Comparison of ENCODE assay signal across 33 cellular contexts in the genomic region with DNA sequence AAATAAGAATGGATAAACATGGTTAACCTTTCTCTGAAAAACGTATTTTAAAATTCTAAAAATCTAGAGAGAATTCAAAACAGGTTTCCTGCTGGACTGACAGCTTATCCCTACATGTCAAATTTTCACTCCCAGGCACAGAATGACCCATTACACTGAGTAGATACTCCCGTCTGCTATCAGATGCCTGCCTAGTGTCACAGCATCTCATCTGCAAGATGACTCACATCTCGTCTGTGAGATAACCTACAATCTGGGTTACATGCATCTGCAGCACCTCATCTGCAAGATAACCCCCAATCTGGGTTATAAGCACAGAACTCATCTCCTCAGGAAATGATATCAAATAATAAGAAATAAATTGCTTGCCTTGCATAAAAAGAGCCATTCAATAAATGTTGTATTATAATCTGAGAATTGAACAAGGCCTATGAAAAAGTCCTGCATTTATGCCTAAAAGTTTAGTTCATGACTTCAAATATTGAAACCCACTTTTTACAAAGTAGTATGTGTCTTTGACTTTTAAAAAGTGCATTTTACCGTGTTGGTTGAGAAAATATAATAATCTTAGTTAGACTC.
A peak's percentile ranks its signal among the peaks of the same experiment; 100 is the strongest.
DNase-seq lines count a peak whose midpoint lies in the region; ATAC-seq, FAIRE-seq and TF ChIP-seq lines count a peak whose summit lies in the region.
"Had no signal": no experiment of that assay in that cellular context is flagged by ENCODE, and none has a peak within 500 bp of the region (broad histone marks: within the 10 kb centered on the region; RNA-seq: fewer than 3 reads in every experiment).

No MANE protein-coding gene starts in this region.

- H3K4me1 ChIP-seq in endothelial cell of umbilical vein (ENCODE audit: control insufficient read depth, extremely low read depth, insufficient read depth, low read length) (peaks cover 18% of the 10 kb centered on the region), osteoblast (ENCODE audit: insufficient read depth, low read length) (peaks cover 6% of the 10 kb centered on the region)

- POLR2A ChIA-PET in endothelial cell of umbilical vein (lab: Charles Lee): no interaction called here
- POLR2A ChIA-PET in activated CD8-positive, alpha-beta T cell treated with anti-CD3 and anti-CD28 coated beads for 36 hours (lab: Charles Lee): no interaction called here

- H2AFZ ChIP-seq in endothelial cell of umbilical vein (ENCODE audit: low read depth, low read length) (no peak overlapping the region), osteoblast (ENCODE audit: low read length) (no peak overlapping the region)

- TF ChIP-seq CTCF in endothelial cell of umbilical vein (IDR thresholded peaks at IDR 0.05; ENCODE audit: extremely low read depth in 1 of 2, insufficient read depth in 1 of 2, low read depth in 1 of 2, low read length in 2 of 2) (no peak), osteoblast (IDR thresholded peaks at IDR 0.05; ENCODE audit: extremely low read depth, low read depth, low read length) (no peak)
- TF ChIP-seq CTCF in activated CD8-positive, alpha-beta T cell treated with anti-CD3 and anti-CD28 coated beads for 36 hours (IDR thresholded peaks at IDR 0.05): no peak

- H3K9me3 ChIP-seq in endothelial cell of umbilical vein (replicated peaks; ENCODE audit: control insufficient read depth, insufficient read depth, low read length): no peaks in the 10 kb centered on the region
- no peaks in the 10 kb centered on the region for H3K9me3 ChIP-seq in osteoblast (ENCODE audit: low read depth, low read length)
- H3K9me3 ChIP-seq: heart right ventricle, mucosa of descending colon, ovary, transverse colon had no signal

- no peaks in the 10 kb centered on the region for H3K9me3 Mint-ChIP-seq in activated CD8-positive, alpha-beta T cell treated with anti-CD3 and anti-CD28 coated beads for 36 hours
- H3K9me3 Mint-ChIP-seq: activated naive CD8-positive, alpha-beta T cell treated with anti-CD3 and anti-CD28 coated beads, Interleukin-2, amount 10 ng/mL, durations not matched to agents 7 days and 5 days; IgD-negative memory B cell; nephron had no signal

- H3K36me3 Mint-ChIP-seq in activated CD8-positive, alpha-beta T cell treated with anti-CD3 and anti-CD28 coated beads for 36 hours (ENCODE audit: low read depth): no peaks in the 10 kb centered on the region
- H3K36me3 Mint-ChIP-seq: activated CD8-positive, alpha-beta memory T cell treated with anti-CD3 and anti-CD28 coated beads, Interleukin-2, amount 10 ng/mL, durations not matched to agents 7 days and 5 days; activated naive CD8-positive, alpha-beta T cell treated with anti-CD3 and anti-CD28 coated beads, Interleukin-2, amount 10 ng/mL, durations not matched to agents 7 days and 5 days; IgD-negative memory B cell had no signal

- no peaks in the 10 kb centered on the region for H3K4me1 Mint-ChIP-seq in activated CD8-positive, alpha-beta T cell treated with anti-CD3 and anti-CD28 coated beads for 36 hours (ENCODE audit: low read depth)
- H3K4me1 Mint-ChIP-seq: activated naive CD8-positive, alpha-beta T cell treated with anti-CD3 and anti-CD28 coated beads, Interleukin-2, amount 10 ng/mL, durations not matched to agents 7 days and 5 days; IgD-negative memory B cell had no signal

- CTCF ChIA-PET in endothelial cell of umbilical vein (lab: Charles Lee): interaction anchor here (0.6 to 1.5 kb wide), 2 partner anchors 12 to 14 kb away, joined by 3 to 4 read pairs; no protein-coding TSS in a partner anchor
- CTCF ChIA-PET in activated CD8-positive, alpha-beta T cell treated with anti-CD3 and anti-CD28 coated beads for 36 hours (lab: Charles Lee): no interaction called here

- ATAC-seq in GM19455 (IDR thresholded peaks at IDR 0.05; ENCODE audit: unreplicated experiment): no peak
- no peak for ATAC-seq in activated CD8-positive, alpha-beta T cell treated with anti-CD3 and anti-CD28 coated beads for 36 hours
- ATAC-seq: activated CD8-positive, alpha-beta memory T cell treated with anti-CD3 and anti-CD28 coated beads, Interleukin-2, amount 10 ng/mL, durations not matched to agents 7 days and 5 days; esophagus mucosa; heart right ventricle; mucosa of descending colon had no signal

- DNase-seq in M059J (ENCODE audit: low read depth) (peak; percentile 56), SK-N-DZ (ENCODE audit: low spot score) (peak; percentile 69), endothelial cell of umbilical vein (ENCODE audit: low read depth, low spot score) (no peak), osteoblast (ENCODE audit: insufficient read length, low spot score, missing footprints) (peak; percentile 50), inferior parietal cortex (ENCODE audit: extremely low spot score) (no peak)
- no peak for DNase-seq in activated CD8-positive, alpha-beta T cell treated with anti-CD3 and anti-CD28 coated beads for 36 hours
- DNase-seq: activated CD4-positive, CD25-positive, alpha-beta regulatory T cell; activated CD8-positive, alpha-beta memory T cell treated with anti-CD3 and anti-CD28 coated beads, Interleukin-2, amount 10 ng/mL, durations not matched to agents 7 days and 5 days; activated gamma-delta T cell treated with Interleukin-2 at 50 U/mL for 16 hours; activated naive CD8-positive, alpha-beta T cell treated with anti-CD3 and anti-CD28 coated beads, Interleukin-2, amount 10 ng/mL, durations not matched to agents 7 days and 5 days; activated T-cell treated with anti-CD3 and anti-CD28 coated beads, Interleukin-2, amount 50 U/mL, for 48 hours; caudate nucleus; effector memory CD4-positive, alpha-beta T cell; foreskin fibroblast; heart right ventricle; mucosa of descending colon; NCI-H1105 treated with DMSO at 0.1 percent for 48 hours; NCI-H2081; NCI-H446; ovary; stimulated activated CD4-positive, alpha-beta T cell treated with anti-CD3 and anti-CD28 coated beads, Interleukin-15, amount 100 ng/mL, for 24 hours; stimulated activated CD4-positive, alpha-beta T cell treated with anti-CD3 and anti-CD28 coated beads, Interleukin-4, amount 100 ng/mL, for 4 hours; transverse colon had no signal

- no peak overlapping the region for H3K4me3 Mint-ChIP-seq in activated CD8-positive, alpha-beta T cell treated with anti-CD3 and anti-CD28 coated beads for 36 hours
- H3K4me3 Mint-ChIP-seq: activated CD8-positive, alpha-beta memory T cell treated with anti-CD3 and anti-CD28 coated beads, Interleukin-2, amount 10 ng/mL, durations not matched to agents 7 days and 5 days; activated naive CD8-positive, alpha-beta T cell treated with anti-CD3 and anti-CD28 coated beads, Interleukin-2, amount 10 ng/mL, durations not matched to agents 7 days and 5 days; CD14-positive monocyte; IgD-negative memory B cell; nephron had no signal

- intact Hi-C loops in endothelial cell of umbilical vein (cut with micrococcal nuclease): no loop called here
- intact Hi-C loops in activated CD8-positive, alpha-beta T cell treated with anti-CD3 and anti-CD28 coated beads for 36 hours (cut with micrococcal nuclease): no loop called here

- no peak overlapping the region for H3K4me3 ChIP-seq in endothelial cell of umbilical vein (replicated peaks in 1 of 3; ENCODE audit: insufficient read depth in 1 of 3, low read depth in 1 of 3, low read length in 3 of 3)
- H3K4me3 ChIP-seq in osteoblast (ENCODE audit: insufficient read depth, low read length): no peak overlapping the region
- H3K4me3 ChIP-seq: coronary artery, heart right ventricle, lung, mucosa of descending colon, ovary, transverse colon had no signal

- no TSS peak for BruUV-seq in endothelial cell of umbilical vein (replicated peaks; lab: Mats Ljungman, UMichigan)

- FAIRE-seq in endothelial cell of umbilical vein (lab: Jason Lieb, UNC): no peak
- FAIRE-seq: GM18507, GM19239 had no signal

- H4K20me1 ChIP-seq in endothelial cell of umbilical vein (replicated peaks; ENCODE audit: control insufficient read depth, extremely low read depth, insufficient read depth, low read length) (no peaks in the 10 kb centered on the region), osteoblast (ENCODE audit: insufficient read depth, low read length) (no peaks in the 10 kb centered on the region)

- H3K4me2 ChIP-seq in endothelial cell of umbilical vein (ENCODE audit: insufficient read depth, low read length): no peak overlapping the region
- no peak overlapping the region for H3K4me2 ChIP-seq in osteoblast (ENCODE audit: insufficient read depth, low read length)

- H3K79me2 ChIP-seq in endothelial cell of umbilical vein (ENCODE audit: control insufficient read depth, insufficient read depth, low read length) (no peaks in the 10 kb centered on the region), osteoblast (ENCODE audit: insufficient read depth, low read length) (no peaks in the 10 kb centered on the region)

- H3K27ac ChIP-seq in endothelial cell of umbilical vein (ENCODE audit: insufficient read depth, low read depth, low read length) (no peak overlapping the region), osteoblast (ENCODE audit: low read depth, low read length) (no peak overlapping the region)
- H3K27ac ChIP-seq: coronary artery, heart right ventricle, ovary, RWPE1 had no signal

- H3K9me1 ChIP-seq in endothelial cell of umbilical vein (replicated peaks; ENCODE audit: control insufficient read depth, extremely low read depth, insufficient read depth, low read length): no peaks in the 10 kb centered on the region

- TF ChIP-seq POLR2A in endothelial cell of umbilical vein (IDR thresholded peaks at IDR 0.05; ENCODE audit: low read depth, low read length): no peak

- H3K9ac ChIP-seq in endothelial cell of umbilical vein (replicated peaks; ENCODE audit: extremely low read depth, insufficient read depth, low read length): no peak overlapping the region

- dilution Hi-C loops in endothelial cell of umbilical vein (cut with MboI; ENCODE audit: extremely low pct_ligation_motif_present, low sequenced_read_pairs): no loop called here

- peaks cover 5% of the 10 kb centered on the region for H3K27me3 Mint-ChIP-seq in activated CD8-positive, alpha-beta T cell treated with anti-CD3 and anti-CD28 coated beads for 36 hours

- H3K27me3 ChIP-seq in endothelial cell of umbilical vein (ENCODE audit: control insufficient read depth in 2 of 2, insufficient read depth in 2 of 2, low read length in 2 of 2) (no peaks in the 10 kb centered on the region), osteoblast (ENCODE audit: insufficient read depth, low read length) (no peaks in the 10 kb centered on the region)
- H3K27me3 ChIP-seq: heart right ventricle, ovary, transverse colon had no signal

- H3K36me3 ChIP-seq in endothelial cell of umbilical vein (ENCODE audit: control insufficient read depth in 2 of 2, extremely low read depth in 1 of 2, insufficient read depth in 2 of 2, low read length in 2 of 2) (no peaks in the 10 kb centered on the region), osteoblast (ENCODE audit: insufficient read depth, low read length) (no peaks in the 10 kb centered on the region)
- H3K36me3 ChIP-seq: heart right ventricle, ovary, transverse colon had no signal

- no peak overlapping the region for H3K27ac Mint-ChIP-seq in activated CD8-positive, alpha-beta T cell treated with anti-CD3 and anti-CD28 coated beads for 36 hours
- H3K27ac Mint-ChIP-seq: activated CD8-positive, alpha-beta memory T cell treated with anti-CD3 and anti-CD28 coated beads, Interleukin-2, amount 10 ng/mL, durations not matched to agents 7 days and 5 days; activated naive CD8-positive, alpha-beta T cell treated with anti-CD3 and anti-CD28 coated beads, Interleukin-2, amount 10 ng/mL, durations not matched to agents 7 days and 5 days; IgD-negative memory B cell had no signal

TF ChIP-seq in endothelial cell of umbilical vein, 7 proteins besides CTCF, POLR2A, EP300 and RAD21 (continues in another document):
- TF ChIP-seq GATA2 (IDR thresholded peaks at IDR 0.05; ENCODE audit: insufficient read depth, insufficient read length, low read depth, low read length): peak; percentile 39

Comparison
In these comparisons a context has a peak if more than half of its experiments do, and no peak if none do; other contexts are left out.
1. DNase-seq: peak in M059J (single experiment), SK-N-DZ (single experiment) and osteoblast (single experiment); none in endothelial cell of umbilical vein (single experiment), activated CD8-positive, alpha-beta T cell treated with anti-CD3 and anti-CD28 coated beads for 36 hours (single experiment) and inferior parietal cortex (single experiment).